8 cellular contexts compared by ENCODE assay signal in the genomic region with DNA sequence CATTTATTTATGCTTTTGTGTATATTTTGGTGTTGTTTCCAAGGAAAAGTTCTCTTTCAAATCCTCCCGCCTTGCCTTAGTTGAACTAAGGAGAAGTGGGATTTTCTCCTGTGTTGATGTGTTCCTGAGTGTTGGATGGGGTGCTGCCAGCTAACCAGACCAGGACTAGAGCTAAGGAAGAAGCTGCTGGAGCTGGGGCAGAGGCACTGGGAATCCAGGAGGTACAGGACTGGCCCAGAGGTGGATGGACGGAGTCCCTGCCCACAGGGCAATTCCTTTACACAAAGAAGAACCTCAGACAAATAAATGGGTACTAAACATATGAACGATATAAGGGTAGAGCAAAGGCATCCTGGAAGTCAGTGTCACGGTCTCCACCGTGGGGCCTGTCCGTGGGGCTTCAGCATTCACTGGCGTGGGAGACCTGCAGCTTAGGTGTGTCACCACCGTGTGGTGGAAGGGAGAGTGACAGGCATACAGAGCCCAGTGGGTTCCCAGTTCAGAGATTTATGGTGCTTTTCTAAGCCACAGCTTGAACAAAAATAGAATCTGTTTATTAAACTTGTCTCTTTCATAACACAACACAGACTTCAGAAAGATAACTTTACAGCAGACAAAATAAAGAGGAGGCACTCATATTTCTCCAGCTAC.
DNase-seq lines count a peak whose midpoint lies in the region; ATAC-seq, FAIRE-seq and TF ChIP-seq lines count a peak whose summit lies in the region.

No MANE protein-coding gene starts in this region.

- no peak overlapping the region for H3K4me3 ChIP-seq in Caco-2 (ENCODE audit: low read depth, low read length)
- no peak overlapping the region for H3K4me3 ChIP-seq in esophagus squamous epithelium
- H3K4me3 ChIP-seq in vagina: no peak overlapping the region

- H3K4me1 Mint-ChIP-seq in Caco-2 (ENCODE audit: low read depth, unreplicated experiment) (no peaks in the 10 kb centered on the region), nephron (peaks cover 26% of the 10 kb centered on the region)

- POLR2A ChIA-PET in Caco-2 (lab: Charles Lee): no interaction called here

- no peaks in the 10 kb centered on the region for H3K27me3 ChIP-seq in Caco-2 (replicated peaks; ENCODE audit: control insufficient read depth, insufficient read depth, low read length)
- no peaks in the 10 kb centered on the region for H3K27me3 ChIP-seq in esophagus squamous epithelium
- H3K27me3 ChIP-seq in vagina: no peaks in the 10 kb centered on the region

- DNase-seq in Caco-2 (peak in 1 of 2 experiments; percentile 33), HTR-8/SVneo (ENCODE audit: insufficient read length, low spot score) (peak; percentile 56), esophagus squamous epithelium (lab: John Stamatoyannopoulos, UW) (no peak), vagina (ENCODE audit: extremely low spot score in 2 of 2) (no peak)
- DNase-seq in activated CD4-positive, alpha-beta T cell treated with anti-CD3 and anti-CD28 coated beads, Interleukin-2, amount 50 U/mL, for 4 hours: peak; percentile 7 to 21
- DNase-seq in NK-92 treated with Interleukin-12 subunit alpha and Interleukin-12 subunit beta, amount 100 ng/mL, for 24 hours (lab: John Stamatoyannopoulos, UW): no peak

- no peak for ATAC-seq in HG02970 (IDR thresholded peaks at IDR 0.05; ENCODE audit: low FRiP score, unreplicated experiment)

- no peaks in the 10 kb centered on the region for H3K4me1 ChIP-seq in Caco-2
- H3K4me1 ChIP-seq in esophagus squamous epithelium: peaks cover 0 to 47% (median 19%) of the 10 kb centered on the region in 3 donors
- H3K4me1 ChIP-seq in vagina: peaks cover 19% of the 10 kb centered on the region

- TF ChIP-seq POLR2A in esophagus squamous epithelium (IDR thresholded peaks at IDR 0.05) (no peak), vagina (IDR thresholded peaks at IDR 0.05) (no peak)

- H3K9me3 Mint-ChIP-seq in Caco-2 (ENCODE audit: unreplicated experiment): no peaks in the 10 kb centered on the region
- no peaks in the 10 kb centered on the region for H3K9me3 Mint-ChIP-seq in nephron

- H3K4me3 Mint-ChIP-seq in Caco-2 (ENCODE audit: unreplicated experiment) (no peak overlapping the region), nephron (no peak overlapping the region)

- H3K27me3 Mint-ChIP-seq in Caco-2 (ENCODE audit: insufficient read depth, unreplicated experiment) (no peaks in the 10 kb centered on the region), nephron (ENCODE audit: low read depth) (no peaks in the 10 kb centered on the region)

- H3K36me3 Mint-ChIP-seq in Caco-2 (ENCODE audit: insufficient read depth, unreplicated experiment) (no peaks in the 10 kb centered on the region), nephron (ENCODE audit: low read depth) (no peaks in the 10 kb centered on the region)

- TF ChIP-seq CTCF in Caco-2 (IDR thresholded peaks at IDR 0.05; ENCODE audit: insufficient read depth in 1 of 2, low read depth in 1 of 2, low read length in 1 of 2, severe bottlenecking in 1 of 2, unreplicated experiment in 1 of 2): peak; percentile 53 to 60
- TF ChIP-seq CTCF in esophagus squamous epithelium (IDR thresholded peaks at IDR 0.05): peak; percentile 27 to 79 (median 72)
- peak; percentile 63 to 71 (median 67) for TF ChIP-seq CTCF in nephron (IDR thresholded peaks at IDR 0.05; ENCODE audit: unreplicated experiment in 3 of 3)
- peak; percentile 48 to 74 (median 62) for TF ChIP-seq CTCF in vagina (IDR thresholded peaks at IDR 0.05)

- WGBS in esophagus squamous epithelium, 2 donors: 18 to 36% methylated on average over 8 of the region's 8 CpGs

- H3K9me3 ChIP-seq in Caco-2: no peaks in the 10 kb centered on the region
- no peaks in the 10 kb centered on the region for H3K9me3 ChIP-seq in esophagus squamous epithelium
- no peaks in the 10 kb centered on the region for H3K9me3 ChIP-seq in vagina

- H3K36me3 ChIP-seq in Caco-2 (ENCODE audit: control insufficient read depth, insufficient read depth, low read length) (no peaks in the 10 kb centered on the region), esophagus squamous epithelium (no peaks in the 10 kb centered on the region), vagina (no peaks in the 10 kb centered on the region)

- CTCF ChIA-PET in Caco-2 (lab: Charles Lee): interaction anchor here (0.6 to 1.4 kb wide), 2 partner anchors 108 to 177 kb away, joined by 3 to 4 read pairs; no protein-coding TSS in a partner anchor

- no peak for FAIRE-seq in HTR-8/SVneo (lab: Jason Lieb, UNC)

- H3K27ac ChIP-seq in esophagus squamous epithelium (peak overlapping the region; percentile 35 to 85 (median 71)), vagina (peak overlapping the region; percentile 81)

- intact Hi-C loops in Caco-2 (cut with micrococcal nuclease; ENCODE audit: unreplicated experiment) (loop anchor here (1.0 to 5.0 kb wide), 2 partner anchors 85 to 298 kb away; no protein-coding TSS in a partner anchor), esophagus squamous epithelium (cut with DNase I) (loop anchor here (10.0 kb wide), 1 partner anchor 297 kb away; no protein-coding TSS in a partner anchor), vagina (cut with DNase I) (no loop called here)

- BruUV-seq in Caco-2 (replicated peaks; lab: Mats Ljungman, UMichigan): no TSS peak

- H3K27ac Mint-ChIP-seq in Caco-2 (ENCODE audit: unreplicated experiment): no peak overlapping the region
- H3K27ac Mint-ChIP-seq in nephron: peak overlapping the region in 1 of 3 experiments; percentile 33

Comparison
In these comparisons a context has a peak if more than half of its experiments do, and no peak if none do; other contexts are left out.
1. DNase-seq: peak in HTR-8/SVneo (single experiment) and activated CD4-positive, alpha-beta T cell treated with anti-CD3 and anti-CD28 coated beads, Interleukin-2, amount 50 U/mL, for 4 hours (2 of 2); none in esophagus squamous epithelium (single experiment), vagina (0 of 2) and NK-92 treated with Interleukin-12 subunit alpha and Interleukin-12 subunit beta, amount 100 ng/mL, for 24 hours (single experiment).
2. Peak in every context shown above with its lines, with median percentiles within 50 percentile points of each other: CTCF ChIP-seq.